Comparison of ENCODE assay signal across 8 cellular contexts in genomic region chr7:2566890-2567662, GRCh38. TPM values are rescaled to one million over a fixed set of nuclear protein-coding genes. Genes with fewer than 3 reads are reported as not detected.
DNase-seq lines count a peak whose midpoint lies in the region; ATAC-seq, FAIRE-seq and TF ChIP-seq lines count a peak whose summit lies in the region.

No MANE protein-coding gene starts in this region.

- in situ Hi-C loops in Panc1 (cut with HindIII; ENCODE audit: low pct_unique_long_range_greater_than_20kb, low sequenced_read_pairs): no loop called here
- in situ Hi-C loops in HAP-1 (cut with MboI; ENCODE audit: low sequenced_read_pairs): no loop called here

- no TSS peak for BruUV-seq in Panc1 (replicated peaks; lab: Mats Ljungman, UMichigan)

- POLR2A ChIA-PET in Panc1 (lab: Charles Lee): interaction anchor here (0.6 kb wide), 1 partner anchor 29 kb away, joined by 10 read pairs; no protein-coding TSS in a partner anchor
- POLR2A ChIA-PET in RWPE1 (lab: Yijun Ruan, JAX; ENCODE audit: low non-redundant PET): no interaction called here

- H3K4me1 ChIP-seq in Panc1 (ENCODE audit: control insufficient read depth, insufficient read depth, low read length): peaks cover 6% of the 10 kb centered on the region; the same call in 1 of the 2 replicates
- no peaks in the 10 kb centered on the region for H3K4me1 ChIP-seq in HAP-1

- H3K27ac ChIP-seq in Panc1 (ENCODE audit: low read length): no peak overlapping the region
- H3K27ac ChIP-seq in RWPE1: no peak overlapping the region

- DNase-seq in GM12864 (ENCODE audit: low read depth) (peak; percentile 85), Panc1 (ENCODE audit: low read depth, low spot score) (no peak), left lobe of liver (ENCODE audit: low spot score) (peak; percentile 61), HTR-8/SVneo (ENCODE audit: insufficient read length, low spot score) (no peak), NCI-H2029 treated with DMSO at 0.1 percent for 48 hours (lab: John Stamatoyannopoulos, UW) (no peak), HAP-1 (ENCODE audit: low spot score in 2 of 2) (no peak), RWPE1 (ENCODE audit: low spot score) (no peak)

- FAIRE-seq in HTR-8/SVneo (lab: Jason Lieb, UNC): no peak

- H3K4me3 ChIP-seq in GM12864 (ENCODE audit: low read depth, low read length) (peak overlapping the region; percentile 6; the same call in 1 of the 2 replicates), Panc1 (ENCODE audit: low read depth in 2 of 2, low read length in 2 of 2) (no peak overlapping the region), HAP-1 (no peak overlapping the region)

- H3K9me3 ChIP-seq in Panc1 (ENCODE audit: control insufficient read depth, insufficient read depth, low read depth, low read length) (no peaks in the 10 kb centered on the region), HAP-1 (no peaks in the 10 kb centered on the region)

- CTCF ChIA-PET in Panc1 (lab: Charles Lee): interaction anchor here (0.6 kb wide), 1 partner anchor 31 kb away, joined by 4 read pairs; no protein-coding TSS in a partner anchor
- CTCF ChIA-PET in RWPE1 (lab: Yijun Ruan, JAX): interaction anchor here (0.7 kb wide), 1 partner anchor 115 kb away, joined by 3 read pairs; no protein-coding TSS in a partner anchor

- intact Hi-C loops in Panc1 (cut with micrococcal nuclease; ENCODE audit: unreplicated experiment): no loop called here

- TF ChIP-seq CTCF in GM12864 (IDR thresholded peaks at IDR 0.05; ENCODE audit: low read depth, low read length, missing control alignments) (peak; percentile 58), Panc1 (IDR thresholded peaks at IDR 0.05) (no peak), RWPE1 (conservative IDR thresholded peaks at IDR 0.05; ENCODE audit: low read depth) (no peak)

- no peaks in the 10 kb centered on the region for H3K27me3 ChIP-seq in Panc1 (ENCODE audit: control insufficient read depth, insufficient read depth, low read length)
- no peaks in the 10 kb centered on the region for H3K27me3 ChIP-seq in HAP-1 (ENCODE audit: low read depth)

- ATAC-seq in GM21576 (IDR thresholded peaks at IDR 0.05; ENCODE audit: unreplicated experiment) (peak; percentile 81), Panc1 (0 out of 2 replicates have a peak, but pooled peaks have one; percentile 19), left lobe of liver (peak; percentile 93)

- H3K36me3 ChIP-seq in Panc1 (ENCODE audit: control insufficient read depth, insufficient read depth, low read length) (no peaks in the 10 kb centered on the region; the same call in 1 of the 2 replicates), HAP-1 (replicated peaks) (no peaks in the 10 kb centered on the region)

RNA-seq across cellular contexts. Expression of gene IQCE, which starts 8.3 kb away (rescaled TPM):
- total RNA-seq in Panc1 (2021; ENCODE audit: unreplicated experiment) (44.8 TPM), left lobe of liver (5.7 TPM)
- 49.3 TPM for polyA plus RNA-seq in Panc1 (2012; ENCODE audit: insufficient read length)

RNA-seq across cellular contexts. Expression of gene BRAT1, which starts 11.8 kb away (rescaled TPM):
- total RNA-seq in Panc1 (2021; ENCODE audit: unreplicated experiment) (76.9 TPM), left lobe of liver (15.6 TPM)
- polyA plus RNA-seq in Panc1 (2012; ENCODE audit: insufficient read length): 84.4 TPM

RNA-seq across cellular contexts. Expression of gene LFNG, which starts 47.5 kb away (rescaled TPM):
- total RNA-seq in Panc1 (2021; ENCODE audit: unreplicated experiment) (38.1 TPM), left lobe of liver (1.2 TPM)
- polyA plus RNA-seq in Panc1 (2012; ENCODE audit: insufficient read length): 61.6 TPM

Comparison
In these comparisons a context has a peak if more than half of its experiments do, and no peak if none do; other contexts are left out.
1. DNase-seq: peak in GM12864 (single experiment) and left lobe of liver (single experiment); none in Panc1 (single experiment), HTR-8/SVneo (single experiment), NCI-H2029 treated with DMSO at 0.1 percent for 48 hours (single experiment), HAP-1 (0 of 2) and RWPE1 (single experiment).
2. ATAC-seq: peak in every context shown above with its lines; median percentile 93 in left lobe of liver; 81 in GM21576; 19 in Panc1.
3. RNA of gene LFNG, which starts 47.5 kb away (total RNA-seq): 38.1 TPM in Panc1 (single experiment); 1.2 TPM in left lobe of liver (single experiment); every median in the first group is over 10 times any median in the second.